8 cellular contexts compared by ENCODE assay signal in the genomic region with DNA sequence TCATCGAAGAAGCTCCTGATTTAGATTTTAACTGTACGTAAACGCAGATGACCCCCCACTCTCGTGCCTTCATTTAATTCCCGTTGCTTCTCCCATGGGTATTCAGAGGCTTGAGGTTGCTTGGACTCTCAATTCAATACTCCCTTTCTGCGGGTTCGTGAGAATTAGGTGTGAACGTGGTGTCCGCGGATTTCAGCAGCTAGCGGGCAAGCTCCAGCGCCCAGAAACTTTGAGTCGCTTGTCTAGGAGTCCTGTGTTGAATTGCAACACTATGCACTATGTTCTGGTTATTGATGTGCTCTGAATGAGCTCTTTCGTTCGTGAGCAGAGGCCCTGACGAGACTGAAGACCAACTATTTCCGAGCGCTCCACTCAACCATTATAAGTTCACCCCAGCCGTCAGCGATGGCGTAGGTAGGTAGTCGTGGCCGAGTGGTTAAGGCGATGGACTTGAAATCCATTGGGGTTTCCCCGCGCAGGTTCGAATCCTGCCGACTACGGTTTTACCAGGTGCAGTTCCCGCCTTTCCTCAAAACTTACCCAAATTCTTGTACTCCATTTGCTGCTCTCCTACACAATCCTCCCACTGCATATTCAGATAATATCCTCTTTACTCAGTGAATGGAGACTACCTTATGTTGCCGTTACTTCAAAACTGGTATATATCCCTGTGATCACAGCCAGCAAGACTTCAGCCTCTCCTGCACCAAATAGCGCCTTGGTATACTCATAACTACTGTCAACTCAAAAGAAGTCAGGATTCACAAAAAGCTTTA.
DNase-seq lines count a peak whose midpoint lies in the region; ATAC-seq lines count a peak whose summit lies in the region.

No MANE protein-coding gene starts in this region.

- DNase-seq in ELR (ENCODE audit: low read depth), result peak; percentile 88
- peak; percentile 56 to 58 for DNase-seq in activated T-cell treated with anti-CD3 and anti-CD28 coated beads, Interleukin-2, amount 50 U/mL, for 72 hours
- DNase-seq in kidney glomerular epithelial cell (lab: John Stamatoyannopoulos, UW), result peak; percentile 90
- DNase-seq in NOMO-1 (lab: John Stamatoyannopoulos, UW; ENCODE audit: unreplicated experiment in 2 of 2), result no peak
- DNase-seq in mesenteric fat pad (ENCODE audit: low spot score), result no peak
- no peak for DNase-seq in NCI-H1105 (lab: John Stamatoyannopoulos, UW)

- ATAC-seq in HG02973 (IDR thresholded peaks at IDR 0.05; ENCODE audit: unreplicated experiment), result peak; percentile 49
- peak; percentile 62 to 71 for ATAC-seq in activated T-cell treated with anti-CD3 and anti-CD28 coated beads, Interleukin-2, amount 50 U/mL, for 72 hours (replicated peaks in 1 of 2)
- no peak for ATAC-seq in GM18870 (IDR thresholded peaks at IDR 0.05; ENCODE audit: unreplicated experiment)

- H3K27me3 Mint-ChIP-seq in activated T-cell treated with anti-CD3 and anti-CD28 coated beads, Interleukin-2, amount 50 U/mL, for 72 hours (ENCODE audit: low read depth), result peaks cover 93% of the 10 kb centered on the region

- H3K27ac Mint-ChIP-seq in activated T-cell treated with anti-CD3 and anti-CD28 coated beads, Interleukin-2, amount 50 U/mL, for 72 hours, result peak overlapping the region; percentile 72

- peak overlapping the region; percentile 79 to 85 for H3K4me3 Mint-ChIP-seq in activated T-cell treated with anti-CD3 and anti-CD28 coated beads, Interleukin-2, amount 50 U/mL, for 72 hours

- peaks cover 6 to 9% of the 10 kb centered on the region in 2 donors for H3K36me3 Mint-ChIP-seq in activated T-cell treated with anti-CD3 and anti-CD28 coated beads, Interleukin-2, amount 50 U/mL, for 72 hours (ENCODE audit: insufficient read depth in 2 of 2)

- H3K4me1 Mint-ChIP-seq in activated T-cell treated with anti-CD3 and anti-CD28 coated beads, Interleukin-2, amount 50 U/mL, for 72 hours (ENCODE audit: low read depth), result peaks cover 38% of the 10 kb centered on the region

- H3K9me3 Mint-ChIP-seq in activated T-cell treated with anti-CD3 and anti-CD28 coated beads, Interleukin-2, amount 50 U/mL, for 72 hours, result peaks cover 2% of the 10 kb centered on the region in 2 donors

Comparison
In these comparisons a context has a peak if more than half of its experiments do, and no peak if none do; other contexts are left out.
1. DNase-seq: peak in ELR (single experiment), activated T-cell treated with anti-CD3 and anti-CD28 coated beads, Interleukin-2, amount 50 U/mL, for 72 hours (2 of 2) and kidney glomerular epithelial cell (single experiment); none in NOMO-1 (0 of 2), mesenteric fat pad (single experiment) and NCI-H1105 (single experiment).